8 cellular contexts compared by ENCODE assay signal in the genomic region with DNA sequence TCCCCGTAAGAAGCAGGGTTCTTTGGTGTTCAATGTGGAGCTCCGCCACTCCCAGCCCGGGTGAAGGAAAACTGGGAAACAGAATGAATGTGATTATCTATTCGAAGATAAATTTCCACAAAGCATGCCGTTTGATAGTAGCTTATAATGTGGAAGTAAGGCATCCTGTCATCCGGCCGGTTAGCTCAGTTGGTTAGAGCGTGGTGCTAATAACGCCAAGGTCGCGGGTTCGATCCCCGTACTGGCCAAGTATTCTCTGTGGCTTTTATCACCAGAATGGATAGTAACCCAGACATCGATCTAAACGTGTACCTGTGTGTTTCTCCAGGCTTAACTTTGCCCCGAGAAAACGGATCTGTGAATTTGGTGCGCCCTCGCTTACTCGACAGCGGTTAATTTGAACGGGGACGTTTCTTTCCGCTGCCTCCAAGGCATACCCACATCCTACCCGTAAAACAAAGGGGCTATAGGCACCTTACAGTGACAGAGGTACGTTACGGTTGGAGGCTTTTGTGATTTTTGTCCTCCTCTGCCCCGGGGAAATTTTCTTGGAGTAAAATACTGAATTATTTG.
DNase-seq lines count a peak whose midpoint lies in the region; ATAC-seq and TF ChIP-seq lines count a peak whose summit lies in the region.

No MANE protein-coding gene starts in this region.

- H3K36me3 ChIP-seq in SK-N-MC (ENCODE audit: insufficient read depth, low read length) (no peaks in the 10 kb centered on the region), heart left ventricle (no peaks in the 10 kb centered on the region), upper lobe of left lung (no peaks in the 10 kb centered on the region)

- TF ChIP-seq POLR2A in NB4 (IDR thresholded peaks at IDR 0.05; ENCODE audit: extremely low read depth, insufficient read length): no peak
- TF ChIP-seq POLR2A in heart left ventricle (IDR thresholded peaks at IDR 0.05): no peak
- no peak for TF ChIP-seq POLR2A in upper lobe of left lung (IDR thresholded peaks at IDR 0.05)

- H3K27ac ChIP-seq in SK-N-MC (peak overlapping the region; percentile 76), heart left ventricle (peak overlapping the region in 1 of 12 donors; percentile 66), upper lobe of left lung (peak overlapping the region in 1 of 4 donors; percentile 25)

- peak overlapping the region; percentile 85 for H3K27ac Mint-ChIP-seq in HFFc6
- peak overlapping the region; percentile 97 for H3K27ac Mint-ChIP-seq in activated naive CD4-positive, alpha-beta T cell treated with anti-CD3 and anti-CD28 coated beads, Interleukin-2, amount 50 U/mL, for 24 hours

- peak overlapping the region; percentile 83 for H3K4me3 ChIP-seq in NB4 (ENCODE audit: low read depth, low read length)
- H3K4me3 ChIP-seq in SK-N-MC: peak overlapping the region; percentile 100
- H3K4me3 ChIP-seq in heart left ventricle: peak overlapping the region in 11 of 12 donors; percentile 7 to 59 (median 46)
- peak overlapping the region; percentile 10 to 53 (median 42) for H3K4me3 ChIP-seq in upper lobe of left lung

- no peaks in the 10 kb centered on the region for H3K36me3 Mint-ChIP-seq in HFFc6 (ENCODE audit: low read depth)
- no peaks in the 10 kb centered on the region for H3K36me3 Mint-ChIP-seq in activated naive CD4-positive, alpha-beta T cell treated with anti-CD3 and anti-CD28 coated beads, Interleukin-2, amount 50 U/mL, for 24 hours

- H3K27me3 Mint-ChIP-seq in HFFc6 (ENCODE audit: insufficient read depth): peaks cover 7% of the 10 kb centered on the region
- H3K27me3 Mint-ChIP-seq in activated naive CD4-positive, alpha-beta T cell treated with anti-CD3 and anti-CD28 coated beads, Interleukin-2, amount 50 U/mL, for 24 hours: no peaks in the 10 kb centered on the region

- H3K9me3 Mint-ChIP-seq in HFFc6: no peaks in the 10 kb centered on the region
- no peaks in the 10 kb centered on the region for H3K9me3 Mint-ChIP-seq in activated naive CD4-positive, alpha-beta T cell treated with anti-CD3 and anti-CD28 coated beads, Interleukin-2, amount 50 U/mL, for 24 hours

- H3K9me3 ChIP-seq in SK-N-MC (ENCODE audit: low read depth, low read length) (no peaks in the 10 kb centered on the region), heart left ventricle (peaks cover 0 to 28% (median 0%) of the 10 kb centered on the region in 12 donors), upper lobe of left lung (no peaks in the 10 kb centered on the region)

- peak overlapping the region; percentile 98 for H3K4me3 Mint-ChIP-seq in HFFc6
- peak overlapping the region; percentile 92 for H3K4me3 Mint-ChIP-seq in activated naive CD4-positive, alpha-beta T cell treated with anti-CD3 and anti-CD28 coated beads, Interleukin-2, amount 50 U/mL, for 24 hours

- TF ChIP-seq CTCF in HFFc6 (IDR thresholded peaks at IDR 0.05): no peak
- no peak for TF ChIP-seq CTCF in NB4 (IDR thresholded peaks at IDR 0.05; ENCODE audit: low read depth, low read length)
- TF ChIP-seq CTCF in heart left ventricle (IDR thresholded peaks at IDR 0.05): no peak
- no peak for TF ChIP-seq CTCF in upper lobe of left lung (IDR thresholded peaks at IDR 0.05)

- 2% methylated on average over 28 of the region's 28 CpGs for WGBS in heart left ventricle, 4 donors
- WGBS in upper lobe of left lung, 2 donors: 2 to 4% methylated on average over 20 to 28 of the region's 28 CpGs

- H3K27me3 ChIP-seq in heart left ventricle (peaks cover 0 to 24% (median 0%) of the 10 kb centered on the region in 9 donors), upper lobe of left lung (no peaks in the 10 kb centered on the region)

- TF ChIP-seq EP300 in upper lobe of left lung (IDR thresholded peaks at IDR 0.05): no peak

- peaks cover 6% of the 10 kb centered on the region for H3K4me1 Mint-ChIP-seq in HFFc6 (ENCODE audit: low read depth)
- H3K4me1 Mint-ChIP-seq in activated naive CD4-positive, alpha-beta T cell treated with anti-CD3 and anti-CD28 coated beads, Interleukin-2, amount 50 U/mL, for 24 hours: peaks cover 13% of the 10 kb centered on the region

- intact Hi-C loops in heart left ventricle (cut with DNase I) (no loop called here), posterior cingulate gyrus (cut with DNase I) (loop anchor here (2.0 to 10.0 kb wide), 3 partner anchors 65 to 513 kb away; no protein-coding TSS in a partner anchor)

- ATAC-seq in heart left ventricle (peak in 3 of 4 donors; percentile 72 to 94 (median 91)), upper lobe of left lung (ENCODE audit: low FRiP score in 2 of 2) (peak; percentile 87 to 91)

- peak; percentile 93 for DNase-seq in ELR (ENCODE audit: low read depth)
- DNase-seq in HFFc6: peak; percentile 95
- DNase-seq in NB4 (ENCODE audit: low read depth): peak; percentile 94
- peak; percentile 91 for DNase-seq in SK-N-MC (ENCODE audit: low read depth, low spot score)
- peak; percentile 33 to 78 (median 40) for DNase-seq in heart left ventricle
- peak; percentile 53 to 95 (median 70) for DNase-seq in posterior cingulate gyrus
- peak in 1 of 2 donors; percentile 74 for DNase-seq in upper lobe of left lung

- H3K4me1 ChIP-seq in heart left ventricle (peaks cover 0 to 16% (median 0%) of the 10 kb centered on the region in 12 donors), upper lobe of left lung (peaks cover 0 to 10% (median 6%) of the 10 kb centered on the region in 4 donors)

- peak overlapping the region; percentile 78 for H3K9ac ChIP-seq in SK-N-MC (ENCODE audit: insufficient read length)

Comparison
In these comparisons a context has a peak if more than half of its experiments do, and no peak if none do; other contexts are left out.
1. H3K4me3 ChIP-seq: peak in every context shown above with its lines; median percentile 100 in SK-N-MC; 83 in NB4; 46 in heart left ventricle; 42 in upper lobe of left lung.